In the genomic region with DNA sequence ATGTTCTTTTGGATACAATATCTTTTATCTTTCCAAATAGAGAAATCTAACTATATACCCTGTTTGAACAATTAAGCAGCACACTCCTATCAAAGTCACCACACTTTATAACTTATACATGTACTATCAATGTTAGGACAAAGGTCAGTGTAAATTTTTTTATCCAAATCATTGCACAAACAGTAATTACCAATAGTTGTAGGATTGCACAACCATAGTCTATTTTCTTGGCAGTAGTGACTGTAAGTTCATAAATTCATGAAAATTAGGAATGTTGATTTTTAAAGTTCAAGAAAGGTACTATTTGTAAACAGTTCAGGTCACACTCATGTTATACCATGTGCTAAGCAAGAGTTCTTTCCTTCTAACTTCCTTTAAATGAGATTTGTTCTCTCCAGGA, we compare ENCODE assay signal across 25 cellular contexts. TPM values are rescaled to one million over a fixed set of nuclear protein-coding genes. Genes with fewer than 3 reads are reported as not detected.
DNase-seq lines count a peak whose midpoint lies in the region; ATAC-seq, FAIRE-seq and TF ChIP-seq lines count a peak whose summit lies in the region.
"Had no signal": no experiment of that assay in that cellular context is flagged by ENCODE, and none has a peak within 500 bp of the region (broad histone marks: within the 10 kb centered on the region; RNA-seq: fewer than 3 reads in every experiment).

No MANE protein-coding gene starts in this region.

- BruUV-seq in HepG2 (replicated peaks; lab: Mats Ljungman, UMichigan) = no TSS peak

- FAIRE-seq in HepG2 (lab: Jason Lieb, UNC) = no peak
- no peak for FAIRE-seq in small intestine (lab: Jason Lieb, UNC)
- FAIRE-seq: A204.1, GM12892, GM18507, H1 had no signal

- intact Hi-C loops in HepG2 (cut with micrococcal nuclease; ENCODE audit: unreplicated experiment) = no loop called here

- TF ChIP-seq POLR2A in HepG2 (IDR thresholded peaks at IDR 0.05; ENCODE audit: insufficient read depth in 1 of 2, low read depth in 2 of 2, low read length in 2 of 2) = no peak

- TF ChIP-seq CTCF in HepG2 (CRISPR knock-in tag; IDR thresholded peaks at IDR 0.05) = no peak
- no peak for TF ChIP-seq CTCF in brain microvascular endothelial cell (IDR thresholded peaks at IDR 0.05; ENCODE audit: low read depth, low read length, missing control alignments)

- TF ChIP-seq RAD21 in HepG2 (CRISPR knock-in tag; IDR thresholded peaks at IDR 0.05) = no peak

- H3K4me2 ChIP-seq in HepG2 (ENCODE audit: low read depth, low read length) = no peak overlapping the region

- H3K9ac ChIP-seq in SK-N-MC (ENCODE audit: insufficient read length) = no peak overlapping the region
- H3K9ac ChIP-seq in adipocyte (ENCODE audit: low read length) = peak overlapping the region; percentile 13
- H3K9ac ChIP-seq in HepG2 (ENCODE audit: insufficient read depth, low read depth, low read length) = no peak overlapping the region

- POLR2A ChIA-PET in HepG2 (lab: Yijun Ruan, JAX) = no interaction called here

- H3K9me3 ChIP-seq in SK-N-MC (ENCODE audit: low read depth, low read length) = no peaks in the 10 kb centered on the region
- H3K9me3 ChIP-seq in adipocyte (ENCODE audit: control insufficient read depth, low read length) = no peaks in the 10 kb centered on the region
- H3K9me3 ChIP-seq in HepG2 (ENCODE audit: low read length) = no peaks in the 10 kb centered on the region
- no peaks in the 10 kb centered on the region for H3K9me3 ChIP-seq in small intestine (ENCODE audit: control insufficient read depth, low read depth)
- H3K9me3 ChIP-seq: BE2C, HAP-1 had no signal

- H3K27me3 ChIP-seq in adipocyte (replicated peaks; ENCODE audit: control insufficient read depth, insufficient read depth, low read length) (no peaks in the 10 kb centered on the region), HepG2 (ENCODE audit: control insufficient read depth in 1 of 2, insufficient read depth in 2 of 2, low read length in 2 of 2) (peaks cover 0 to 4% of the 10 kb centered on the region in 2 experiments; a peak in 1 of 5 replicates), small intestine (ENCODE audit: control insufficient read depth in 2 of 2, insufficient read depth in 2 of 2, low read length in 2 of 2) (no peaks in the 10 kb centered on the region), brain microvascular endothelial cell (replicated peaks) (no peaks in the 10 kb centered on the region)

- no peak for ATAC-seq in HepG2

- CTCF ChIA-PET in HepG2 (lab: Yijun Ruan, JAX; ENCODE audit: low intra/inter-chr PET ratio, low total read pairs) = no interaction called here

- no peaks in the 10 kb centered on the region for H3K79me2 ChIP-seq in HepG2 (ENCODE audit: insufficient read depth, low read length)

- H3K36me3 ChIP-seq in SK-N-MC (ENCODE audit: insufficient read depth, low read length) (no peaks in the 10 kb centered on the region), adipocyte (ENCODE audit: control insufficient read depth, insufficient read depth, low read length, severe bottlenecking) (no peaks in the 10 kb centered on the region), HepG2 (replicated peaks in 1 of 2; ENCODE audit: control insufficient read depth in 1 of 2, insufficient read depth in 2 of 2, low read length in 2 of 2) (no peaks in the 10 kb centered on the region), small intestine (ENCODE audit: control insufficient read depth in 2 of 2, insufficient read depth in 2 of 2, low read length in 2 of 2) (no peaks in the 10 kb centered on the region), brain microvascular endothelial cell (replicated peaks) (no peaks in the 10 kb centered on the region)
- H3K36me3 ChIP-seq: BE2C, HAP-1 had no signal

- TF ChIP-seq EP300 in HepG2 (IDR thresholded peaks at IDR 0.05; ENCODE audit: low read depth in 2 of 2, low read length in 2 of 2) (no peak), HepG2 (CRISPR knock-in tag; IDR thresholded peaks at IDR 0.05; ENCODE audit: borderline replicate concordance) (no peak)

- DNase-seq in SK-N-MC (ENCODE audit: low read depth, low spot score) (no peak), adipocyte (ENCODE audit: low read depth) (peak; percentile 23), HepG2 (ENCODE audit: low spot score) (no peak), small intestine (peak; percentile 43), brain microvascular endothelial cell (no peak), inferior parietal cortex (ENCODE audit: extremely low spot score) (no peak)
- no peak for DNase-seq in stimulated activated CD4-positive, alpha-beta T cell treated with anti-CD3 and anti-CD28 coated beads, Interleukin-12 subunit alpha, Interleukin-12 subunit beta, amount 100 ng/mL, for 4 hours
- DNase-seq: ACHN; BE2C; C1 segment of cervical spinal cord; CD4-positive, CD25-positive, alpha-beta regulatory T cell; CD8-positive, alpha-beta memory T cell; COR-L47; DMS 273 treated with DMSO at 0.1 percent for 48 hours; GDM1; KG1 had no signal

- H2AFZ ChIP-seq in HepG2 (ENCODE audit: low read length) = no peak overlapping the region

- H3K4me1 ChIP-seq in adipocyte (ENCODE audit: control insufficient read depth, insufficient read depth, low read length) = peaks cover 15% of the 10 kb centered on the region
- H3K4me1 ChIP-seq in HepG2 (ENCODE audit: insufficient read depth, low read length) = no peaks in the 10 kb centered on the region
- no peaks in the 10 kb centered on the region for H3K4me1 ChIP-seq in small intestine (ENCODE audit: control insufficient read depth in 2 of 2, insufficient read depth in 1 of 2, low read depth in 1 of 2, low read length in 1 of 2)
- H3K4me1 ChIP-seq: BE2C had no signal

- in situ Hi-C loops in HepG2 (cut with HindIII; ENCODE audit: extremely low pct_ligation_motif_present, low pct_unique_long_range_greater_than_20kb) = no loop called here
- in situ Hi-C loops in brain microvascular endothelial cell (cut with HindIII; ENCODE audit: low pct_ligation_motif_present, low sequenced_read_pairs) = no loop called here

- H3K27ac ChIP-seq in SK-N-MC (0 out of 2 replicates have a peak overlapping the region, but pooled peaks have one; percentile 7), HepG2 (ENCODE audit: extremely low read length, insufficient read depth, low read length) (no peak overlapping the region), small intestine (ENCODE audit: low read depth in 1 of 2, low read length in 1 of 2) (no peak overlapping the region), brain microvascular endothelial cell (no peak overlapping the region)
- H3K27ac ChIP-seq: HL-60 had no signal

- no peaks in the 10 kb centered on the region for H4K20me1 ChIP-seq in HepG2 (ENCODE audit: insufficient read depth, low read length)

- no peak overlapping the region for H3K4me3 ChIP-seq in SK-N-MC
- peak overlapping the region; percentile 27 for H3K4me3 ChIP-seq in adipocyte (ENCODE audit: low read length)
- no peak overlapping the region for H3K4me3 ChIP-seq in HepG2 (replicated peaks in 1 of 3; ENCODE audit: insufficient read depth in 1 of 3, low read depth in 2 of 3, low read length in 3 of 3)
- no peak overlapping the region for H3K4me3 ChIP-seq in small intestine (ENCODE audit: low read depth in 1 of 2, low read length in 2 of 2)
- H3K4me3 ChIP-seq in brain microvascular endothelial cell (ENCODE audit: low read depth, low read length) = no peak overlapping the region
- H3K4me3 ChIP-seq: HAP-1 had no signal

TF ChIP-seq in HepG2, 621 proteins besides CTCF, POLR2A, EP300 and RAD21 (continues in another document):
- TF ChIP-seq, protein P1, sequence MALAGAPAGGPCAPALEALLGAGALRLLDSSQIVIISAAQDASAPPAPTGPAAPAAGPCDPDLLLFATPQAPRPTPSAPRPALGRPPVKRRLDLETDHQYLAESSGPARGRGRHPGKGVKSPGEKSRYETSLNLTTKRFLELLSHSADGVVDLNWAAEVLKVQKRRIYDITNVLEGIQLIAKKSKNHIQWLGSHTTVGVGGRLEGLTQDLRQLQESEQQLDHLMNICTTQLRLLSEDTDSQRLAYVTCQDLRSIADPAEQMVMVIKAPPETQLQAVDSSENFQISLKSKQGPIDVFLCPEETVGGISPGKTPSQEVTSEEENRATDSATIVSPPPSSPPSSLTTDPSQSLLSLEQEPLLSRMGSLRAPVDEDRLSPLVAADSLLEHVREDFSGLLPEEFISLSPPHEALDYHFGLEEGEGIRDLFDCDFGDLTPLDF (CRISPR knock-in tag; IDR thresholded peaks at IDR 0.05) = no peak
- no peak for TF ChIP-seq MEF2D (CRISPR knock-in tag; IDR thresholded peaks at IDR 0.05)

RNA-seq across cellular contexts. Expression of a gene that starts 9.3 kb away (rescaled TPM):
- total RNA-seq in HepG2 (2016; rRNA removed; fragmentation: Illumina TruSeq; extraction: Trizol) = not detected in 2 replicates
- total RNA-seq in HepG2 (2016; cell fraction: cytosol; rRNA removed; fragmentation: Illumina TruSeq; extraction: Trizol; ENCODE audit: low read depth) = not detected in 2 replicates
- total RNA-seq in HepG2 (2016; cell fraction: insoluble cytoplasmic fraction; rRNA removed; fragmentation: Illumina TruSeq; extraction: Trizol) = not detected in 2 replicates
- total RNA-seq in HepG2 (2016; cell fraction: membrane; rRNA removed; fragmentation: Illumina TruSeq; extraction: Trizol) = not detected in 2 replicates
- total RNA-seq in HepG2 (2016; cell fraction: nucleus; rRNA removed; fragmentation: Illumina TruSeq; extraction: Trizol) = not detected in 2 replicates
- polyA plus RNA-seq in HepG2 (2011; rRNA removed) (not detected in 2 replicates), small intestine (under 1 TPM in 1 of 3 donors, not detected in 2; 0.61 TPM)
- not detected in 2 replicates for polyA plus RNA-seq in HepG2 (2011; cell fraction: cytosol; rRNA removed)
- not detected in 2 replicates for polyA plus RNA-seq in HepG2 (2011; cell fraction: nucleus; rRNA removed)
- polyA plus RNA-seq in HepG2 (2012) = not detected in 2 replicates
- not detected in 2 replicates for polyA plus RNA-seq in HepG2 (2016; cell fraction: cytosol; fragmentation: Illumina TruSeq; extraction: Trizol; ENCODE audit: low read depth)
- not detected in 2 replicates for polyA plus RNA-seq in HepG2 (2016; cell fraction: insoluble cytoplasmic fraction; fragmentation: Illumina TruSeq; extraction: Trizol; ENCODE audit: low read depth)
- polyA plus RNA-seq in HepG2 (2016; cell fraction: membrane; fragmentation: Illumina TruSeq; extraction: Trizol; ENCODE audit: low read depth) = not detected in 2 replicates
- not detected in 2 replicates for polyA plus RNA-seq in HepG2 (2016; cell fraction: nucleus; fragmentation: Illumina TruSeq; extraction: Trizol; ENCODE audit: insufficient read depth, low read depth)
- polyA minus RNA-seq in HepG2 (2011; rRNA and poly(A)+ RNA removed; ENCODE audit: low replicate concordance) = 0.35 TPM in 1 of 2 replicates, not detected in the other
- polyA minus RNA-seq in HepG2 (2011; cell fraction: cytosol; rRNA and poly(A)+ RNA removed) = not detected in 2 replicates
- polyA minus RNA-seq in HepG2 (2011; cell fraction: nucleus; rRNA and poly(A)+ RNA removed) = not detected in 2 replicates
- total RNA-seq: CD4-positive, CD25-positive, alpha-beta regulatory T cell; CD8-positive, alpha-beta memory T cell; Daoy; H1; HT1080 had no signal
- polyA plus RNA-seq: CD4-positive, CD25-positive, alpha-beta regulatory T cell; CD8-positive, alpha-beta memory T cell; H1; IgD-negative memory B cell had no signal

Comparison
In these comparisons a context has a peak if more than half of its experiments do, and no peak if none do; other contexts are left out.
1. DNase-seq: peak in adipocyte (single experiment) and small intestine (single experiment); none in SK-N-MC (single experiment), HepG2 (single experiment), brain microvascular endothelial cell (single experiment), stimulated activated CD4-positive, alpha-beta T cell treated with anti-CD3 and anti-CD28 coated beads, Interleukin-12 subunit alpha, Interleukin-12 subunit beta, amount 100 ng/mL, for 4 hours (single experiment) and inferior parietal cortex (single experiment).